ENCODE assay signal across 8 cellular contexts in the genomic region with DNA sequence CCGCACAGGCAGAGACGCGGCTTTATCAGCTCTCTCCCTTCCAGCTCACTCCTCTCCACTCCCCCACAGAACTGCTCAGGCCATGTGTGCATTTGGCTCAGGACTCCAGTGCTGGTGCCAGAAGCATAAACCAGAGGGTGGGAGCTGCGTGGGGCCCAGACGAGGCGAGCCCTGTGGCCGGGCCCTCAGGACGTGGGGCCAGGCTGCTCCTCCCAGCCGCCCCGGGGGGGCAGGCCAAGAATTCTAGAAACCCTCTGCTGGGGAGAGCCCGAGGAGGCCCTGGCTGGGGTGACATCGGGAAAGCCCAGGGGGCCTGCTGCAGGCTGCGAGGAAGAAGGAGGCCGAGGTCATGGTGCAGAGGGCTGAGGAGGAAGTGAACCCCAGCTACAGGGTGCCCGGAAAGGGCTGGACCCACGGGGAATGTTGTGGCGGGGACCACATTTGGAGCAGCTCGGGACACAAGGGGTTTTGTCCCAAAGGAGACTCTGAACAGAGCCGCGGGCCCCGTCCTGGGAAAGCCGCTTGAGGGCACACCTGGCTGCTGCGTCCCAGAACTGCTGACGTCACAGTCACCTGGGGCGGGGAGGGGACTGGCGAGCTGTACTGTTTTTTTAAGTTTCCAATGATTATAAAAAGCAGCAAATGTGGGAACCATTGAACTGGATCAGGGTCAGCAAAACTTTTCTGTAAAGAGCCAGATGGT.
A peak's percentile ranks its signal among the peaks of the same experiment; 100 is the strongest.
DNase-seq lines count a peak whose midpoint lies in the region; ATAC-seq and TF ChIP-seq lines count a peak whose summit lies in the region.

No MANE protein-coding gene starts in this region.

- DNase-seq in Ammon's horn (ENCODE audit: low spot score): peak; percentile 50
- DNase-seq in ascending aorta (ENCODE audit: low spot score in 2 of 2): no peak
- DNase-seq in left cardiac atrium: peak; percentile 86
- DNase-seq in trophoblast cell: peak; percentile 84 to 85
- no peak for DNase-seq in stimulated activated CD4-positive, alpha-beta T cell treated with anti-CD3 and anti-CD28 coated beads, Interleukin-2, amount 100 ng/mL, for 48 hours
- DNase-seq in NCI-H1694 (lab: John Stamatoyannopoulos, UW): no peak
- DNase-seq in activated CD8-positive, alpha-beta memory T cell treated with anti-CD3 and anti-CD28 coated beads, Interleukin-2, amount 50 U/mL, for 4 hours: no peak
- no peak for DNase-seq in NCI-H748 treated with DMSO at 0.1 percent for 48 hours (lab: John Stamatoyannopoulos, UW)

- H2BK12ac ChIP-seq in trophoblast cell (ENCODE audit: low read length): no peak overlapping the region

- no peaks in the 10 kb centered on the region for H3K79me2 ChIP-seq in trophoblast cell (ENCODE audit: control insufficient read depth, insufficient read depth, low read length, poor library complexity)

- H2BK120ac ChIP-seq in trophoblast cell (ENCODE audit: insufficient read depth, low read length, poor library complexity): no peak overlapping the region

- H4K12ac ChIP-seq in trophoblast cell (ENCODE audit: low read depth, low read length): no peak overlapping the region

- H3K18ac ChIP-seq in trophoblast cell (ENCODE audit: low read length): no peak overlapping the region

- H3K79me1 ChIP-seq in trophoblast cell (ENCODE audit: low read length): peaks cover 4% of the 10 kb centered on the region

- H4K91ac ChIP-seq in trophoblast cell (ENCODE audit: low read depth, low read length): peak overlapping the region; percentile 25

- H3K27ac ChIP-seq in ascending aorta: peak overlapping the region; percentile 53 to 55
- H3K27ac ChIP-seq in trophoblast cell (ENCODE audit: low read depth, low read length): peak overlapping the region; percentile 16

- ATAC-seq in left cardiac atrium: peak; percentile 93 to 96

- no peak overlapping the region for H4K8ac ChIP-seq in trophoblast cell (ENCODE audit: low read depth, low read length)

- no peak overlapping the region for H3K4me2 ChIP-seq in trophoblast cell (ENCODE audit: low read length)

- H2AFZ ChIP-seq in trophoblast cell (ENCODE audit: insufficient read depth, low read length, poor library complexity): no peak overlapping the region

- no peak overlapping the region for H2AK5ac ChIP-seq in trophoblast cell (ENCODE audit: low read length)

- H3K27me3 ChIP-seq in ascending aorta: no peaks in the 10 kb centered on the region
- no peaks in the 10 kb centered on the region for H3K27me3 ChIP-seq in trophoblast cell (ENCODE audit: insufficient read depth, low read length)

- H3K4me3 ChIP-seq in ascending aorta (peak overlapping the region in 1 of 2 donors; percentile 11), trophoblast cell (ENCODE audit: low read depth, low read length) (no peak overlapping the region)

- no peak overlapping the region for H3K23ac ChIP-seq in trophoblast cell (ENCODE audit: low read length)

- intact Hi-C loops in ascending aorta (cut with DNase I) (no loop called here), left cardiac atrium (cut with DNase I) (no loop called here)

- H3K4ac ChIP-seq in trophoblast cell (ENCODE audit: low read depth, low read length): no peak overlapping the region

- peaks cover 0 to 9% of the 10 kb centered on the region in 2 donors for H3K4me1 ChIP-seq in ascending aorta
- H3K4me1 ChIP-seq in trophoblast cell (ENCODE audit: control insufficient read depth in 1 of 2, insufficient read depth in 2 of 2, low read length in 2 of 2): peaks cover 0 to 8% of the 10 kb centered on the region in 2 experiments

- no peak overlapping the region for H3K9ac ChIP-seq in trophoblast cell (ENCODE audit: low read length)

- TF ChIP-seq CTCF in ascending aorta (IDR thresholded peaks at IDR 0.05): no peak

- no peak overlapping the region for H3K14ac ChIP-seq in trophoblast cell (ENCODE audit: low read length)

- no CpG with 5 or more reads among the region's 26 CpGs for WGBS in trophoblast cell (ENCODE audit: extremely low coverage, insufficient coverage, insufficient read length)

- H3K36me3 ChIP-seq in ascending aorta: no peaks in the 10 kb centered on the region
- no peaks in the 10 kb centered on the region for H3K36me3 ChIP-seq in trophoblast cell (ENCODE audit: control insufficient read depth in 1 of 2, insufficient read depth in 2 of 2, low read length in 2 of 2)

- no peaks in the 10 kb centered on the region for H3K9me3 ChIP-seq in ascending aorta
- H3K9me3 ChIP-seq in trophoblast cell (ENCODE audit: insufficient read depth, low read depth, low read length): peaks cover 3% of the 10 kb centered on the region

- H2BK5ac ChIP-seq in trophoblast cell (ENCODE audit: low read depth, low read length, poor library complexity): peak overlapping the region; percentile 22

Comparison
In these comparisons a context has a peak if more than half of its experiments do, and no peak if none do; other contexts are left out.
1. DNase-seq: peak in Ammon's horn (single experiment), left cardiac atrium (single experiment) and trophoblast cell (2 of 2); none in ascending aorta (0 of 2), stimulated activated CD4-positive, alpha-beta T cell treated with anti-CD3 and anti-CD28 coated beads, Interleukin-2, amount 100 ng/mL, for 48 hours (0 of 2), NCI-H1694 (single experiment), activated CD8-positive, alpha-beta memory T cell treated with anti-CD3 and anti-CD28 coated beads, Interleukin-2, amount 50 U/mL, for 4 hours (single experiment) and NCI-H748 treated with DMSO at 0.1 percent for 48 hours (single experiment).